20 cellular contexts compared by ENCODE assay signal in the genomic region with DNA sequence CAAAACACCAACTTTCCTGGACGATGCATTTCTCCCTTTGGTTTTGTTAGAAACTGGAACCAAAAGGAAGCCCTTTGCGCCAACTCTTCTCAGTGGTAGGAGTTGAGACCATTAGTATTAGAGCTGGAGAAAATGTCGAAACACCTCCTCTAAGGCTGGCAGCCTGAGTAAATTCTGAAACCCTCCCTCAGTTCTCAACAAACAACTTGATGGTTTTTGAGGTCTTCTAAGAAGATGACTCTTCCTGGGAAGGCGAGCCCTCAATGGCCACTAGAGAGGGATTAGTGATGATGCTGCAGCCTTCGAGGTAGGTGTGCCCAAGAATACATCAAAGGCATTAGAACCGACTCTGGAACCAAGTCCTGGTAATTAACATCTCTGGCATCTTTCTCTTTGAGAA.
DNase-seq lines count a peak whose midpoint lies in the region; ATAC-seq, FAIRE-seq and TF ChIP-seq lines count a peak whose summit lies in the region.
"Had no signal": no experiment of that assay in that cellular context is flagged by ENCODE, and none has a peak within 500 bp of the region (broad histone marks: within the 10 kb centered on the region; RNA-seq: fewer than 3 reads in every experiment).

No MANE protein-coding gene starts in this region.

- no peaks in the 10 kb centered on the region for H3K27me3 Mint-ChIP-seq in astrocyte (ENCODE audit: low read depth, unreplicated experiment)
- no peaks in the 10 kb centered on the region for H3K27me3 Mint-ChIP-seq in stimulated activated naive CD8-positive, alpha-beta T cell treated with anti-CD3 and anti-CD28 coated beads, Interleukin-15, amount 100 ng/mL, for 72 hours

- peak; percentile 47 for ATAC-seq in stimulated activated naive CD8-positive, alpha-beta T cell treated with anti-CD3 and anti-CD28 coated beads, Interleukin-15, amount 100 ng/mL, for 72 hours
- no peak for ATAC-seq in HG02981 (IDR thresholded peaks at IDR 0.05; ENCODE audit: unreplicated experiment)
- ATAC-seq in GM18517 (IDR thresholded peaks at IDR 0.05; ENCODE audit: unreplicated experiment), result no peak
- ATAC-seq: activated CD8-positive, alpha-beta memory T cell treated with anti-CD3 and anti-CD28 coated beads, Interleukin-2, amount 10 ng/mL, durations not matched to agents 7 days and 5 days; HCT116 had no signal

- H3K4me2 ChIP-seq in astrocyte (ENCODE audit: low read length), result no peak overlapping the region

- no peaks in the 10 kb centered on the region for H3K9me3 ChIP-seq in astrocyte (ENCODE audit: insufficient read depth, low read depth, low read length)

- H3K27me3 ChIP-seq in astrocyte (ENCODE audit: insufficient read depth, low read length), result no peaks in the 10 kb centered on the region
- H3K27me3 ChIP-seq: dorsolateral prefrontal cortex had no signal

- H3K79me2 ChIP-seq in astrocyte (ENCODE audit: insufficient read depth, low read length), result no peaks in the 10 kb centered on the region

- no peaks in the 10 kb centered on the region for H3K9me3 Mint-ChIP-seq in astrocyte (ENCODE audit: unreplicated experiment)
- no peaks in the 10 kb centered on the region for H3K9me3 Mint-ChIP-seq in stimulated activated naive CD8-positive, alpha-beta T cell treated with anti-CD3 and anti-CD28 coated beads, Interleukin-15, amount 100 ng/mL, for 72 hours
- H3K9me3 Mint-ChIP-seq: naive B cell had no signal

- no peaks in the 10 kb centered on the region for H4K20me1 ChIP-seq in astrocyte (ENCODE audit: insufficient read depth, low read length)

- no peaks in the 10 kb centered on the region for H3K36me3 Mint-ChIP-seq in astrocyte (ENCODE audit: low read depth, unreplicated experiment)
- H3K36me3 Mint-ChIP-seq: activated CD8-positive, alpha-beta memory T cell treated with anti-CD3 and anti-CD28 coated beads, Interleukin-2, amount 10 ng/mL, durations not matched to agents 7 days and 5 days; naive B cell had no signal

- peaks cover 23% of the 10 kb centered on the region for H3K4me1 ChIP-seq in astrocyte (ENCODE audit: insufficient read depth, low read length)

- H3K4me3 Mint-ChIP-seq in astrocyte (ENCODE audit: unreplicated experiment), result no peak overlapping the region
- H3K4me3 Mint-ChIP-seq in stimulated activated naive CD8-positive, alpha-beta T cell treated with anti-CD3 and anti-CD28 coated beads, Interleukin-15, amount 100 ng/mL, for 72 hours, result peak overlapping the region in 1 of 2 donors; percentile 41
- H3K4me3 Mint-ChIP-seq: activated CD8-positive, alpha-beta memory T cell treated with anti-CD3 and anti-CD28 coated beads, Interleukin-2, amount 10 ng/mL, durations not matched to agents 7 days and 5 days; naive B cell had no signal

- no peak overlapping the region for H3K27ac ChIP-seq in astrocyte (ENCODE audit: low read depth, low read length)
- H3K27ac ChIP-seq: dorsolateral prefrontal cortex had no signal

- no peak overlapping the region for H2AFZ ChIP-seq in astrocyte (ENCODE audit: low read depth, low read length)

- H3K4me3 ChIP-seq in astrocyte (ENCODE audit: insufficient read depth, low read depth, low read length), result no peak overlapping the region
- H3K4me3 ChIP-seq: dorsolateral prefrontal cortex had no signal

- DNase-seq in stimulated activated CD4-positive, alpha-beta T cell treated with anti-CD3 and anti-CD28 coated beads, Interleukin-1b, Interleukin-23, amount 100 ng/mL, for 48 hours, result peak; percentile 49
- DNase-seq in stimulated activated CD4-positive, alpha-beta T cell treated with anti-CD3 and anti-CD28 coated beads, Interleukin-2, amount 100 ng/mL, for 48 hours, result no peak
- DNase-seq in SW480 (ENCODE audit: low spot score) (peak; percentile 11), astrocyte (ENCODE audit: low read depth) (no peak)
- DNase-seq in stimulated activated naive CD8-positive, alpha-beta T cell treated with anti-CD3 and anti-CD28 coated beads, Interleukin-15, amount 100 ng/mL, for 72 hours, result peak in 1 of 2 donors; percentile 52
- DNase-seq: activated CD8-positive, alpha-beta memory T cell treated with anti-CD3 and anti-CD28 coated beads, Interleukin-2, amount 10 ng/mL, durations not matched to agents 7 days and 5 days; dorsolateral prefrontal cortex; GF-D8; head of caudate nucleus; KBM-7; mesendoderm; naive B cell; NCI-H1694 treated with DMSO at 0.1 percent for 48 hours; NCI-H2227 treated with DMSO at 0.1 percent for 48 hours; NCI-H774; retina; T-helper 9 cell had no signal

- no peaks in the 10 kb centered on the region for H3K36me3 ChIP-seq in astrocyte (ENCODE audit: insufficient read depth, low read length)

- FAIRE-seq in astrocyte (lab: Jason Lieb, UNC), result no peak

- no peak overlapping the region for H3K9ac ChIP-seq in astrocyte (ENCODE audit: low read length)

- H3K4me1 Mint-ChIP-seq in astrocyte (ENCODE audit: low read depth, unreplicated experiment), result peaks cover 69% of the 10 kb centered on the region
- H3K4me1 Mint-ChIP-seq in stimulated activated naive CD8-positive, alpha-beta T cell treated with anti-CD3 and anti-CD28 coated beads, Interleukin-15, amount 100 ng/mL, for 72 hours, result peaks cover 83% of the 10 kb centered on the region

- TF ChIP-seq CTCF in astrocyte (IDR thresholded peaks at IDR 0.05; ENCODE audit: insufficient read depth, low read depth, low read length), result no peak

- H3K27ac Mint-ChIP-seq in astrocyte (ENCODE audit: unreplicated experiment), result peak overlapping the region; percentile 7
- H3K27ac Mint-ChIP-seq in stimulated activated naive CD8-positive, alpha-beta T cell treated with anti-CD3 and anti-CD28 coated beads, Interleukin-15, amount 100 ng/mL, for 72 hours, result peak overlapping the region in 1 of 2 donors; percentile 59
- H3K27ac Mint-ChIP-seq: activated CD8-positive, alpha-beta memory T cell treated with anti-CD3 and anti-CD28 coated beads, Interleukin-2, amount 10 ng/mL, durations not matched to agents 7 days and 5 days; naive B cell had no signal

Comparison
In these comparisons a context has a peak if more than half of its experiments do, and no peak if none do; other contexts are left out.
1. DNase-seq: peak in stimulated activated CD4-positive, alpha-beta T cell treated with anti-CD3 and anti-CD28 coated beads, Interleukin-1b, Interleukin-23, amount 100 ng/mL, for 48 hours (single experiment) and SW480 (single experiment); none in stimulated activated CD4-positive, alpha-beta T cell treated with anti-CD3 and anti-CD28 coated beads, Interleukin-2, amount 100 ng/mL, for 48 hours (0 of 2) and astrocyte (single experiment).